In genomic region chr3:159892171-159892791, GRCh38 we compare ENCODE assay signal across 22 cellular contexts. TPM values are rescaled to one million over a fixed set of nuclear protein-coding genes. Genes with fewer than 3 reads are reported as not detected.
DNase-seq lines count a peak whose midpoint lies in the region; ATAC-seq and TF ChIP-seq lines count a peak whose summit lies in the region.
"Had no signal": no experiment of that assay in that cellular context is flagged by ENCODE, and none has a peak within 500 bp of the region (broad histone marks: within the 10 kb centered on the region; RNA-seq: fewer than 3 reads in every experiment).

No MANE protein-coding gene starts in this region.

- POLR2A ChIA-PET in naive thymus-derived CD8-positive, alpha-beta T cell (lab: Charles Lee): no interaction called here

- H3K4me1 ChIP-seq in heart left ventricle (peaks cover 0 to 75% (median 50%) of the 10 kb centered on the region in 12 donors), psoas muscle (peaks cover 20% of the 10 kb centered on the region)
- H3K4me1 ChIP-seq: uterus had no signal

- intact Hi-C loops in heart left ventricle (cut with DNase I) (loop anchor here in 3 of 10 donors (5.0 kb wide), 3 partner anchors 65 to 100 kb away; partner anchors contain the start of gene IL12A (in 1 of the 3)), psoas muscle (cut with DNase I) (loop anchor here in 1 of 2 donors (5.0 kb wide), 1 partner anchor 115 kb away; no protein-coding TSS in a partner anchor)

- H3K36me3 Mint-ChIP-seq in naive thymus-derived CD8-positive, alpha-beta T cell: no peaks in the 10 kb centered on the region
- H3K36me3 Mint-ChIP-seq: CD4-positive, CD25-positive, alpha-beta regulatory T cell; naive thymus-derived CD4-positive, alpha-beta T cell had no signal

- H3K27ac ChIP-seq in heart left ventricle: peak overlapping the region; percentile 5 to 59 (median 48)
- H3K27ac ChIP-seq in psoas muscle: peak overlapping the region; percentile 31
- H3K27ac ChIP-seq: GM23248, PC-9, stomach, uterus had no signal

- H3K9me3 ChIP-seq in heart left ventricle: no peaks in the 10 kb centered on the region
- no peaks in the 10 kb centered on the region for H3K9me3 ChIP-seq in psoas muscle
- H3K9me3 ChIP-seq: SK-N-SH, stomach, uterus had no signal

- peak; percentile 60 to 81 (median 78) for ATAC-seq in heart left ventricle
- peak in 2 of 4 donors; percentile 47 to 50 for ATAC-seq in psoas muscle
- no peak for ATAC-seq in naive thymus-derived CD8-positive, alpha-beta T cell
- ATAC-seq in HG03095 (IDR thresholded peaks at IDR 0.05; ENCODE audit: unreplicated experiment): no peak
- ATAC-seq: left colon; naive thymus-derived CD4-positive, alpha-beta T cell had no signal

- no peak for TF ChIP-seq POLR2A in heart left ventricle (IDR thresholded peaks at IDR 0.05)

- H3K27me3 Mint-ChIP-seq in naive thymus-derived CD8-positive, alpha-beta T cell: peaks cover 3 to 12% (median 5%) of the 10 kb centered on the region in 5 donors

- 43 to 55% (median 48%) methylated on average over 2 of the region's 2 CpGs for WGBS in heart left ventricle, 4 donors
- 58 to 63% (median 60%) methylated on average over 2 of the region's 2 CpGs for WGBS in psoas muscle, 3 donors

- H3K4me3 Mint-ChIP-seq in naive thymus-derived CD8-positive, alpha-beta T cell: no peak overlapping the region
- H3K4me3 Mint-ChIP-seq: CD4-positive, CD25-positive, alpha-beta regulatory T cell; endodermal cell; naive thymus-derived CD4-positive, alpha-beta T cell had no signal

- H3K27ac Mint-ChIP-seq in naive thymus-derived CD8-positive, alpha-beta T cell: no peak overlapping the region
- H3K27ac Mint-ChIP-seq: endodermal cell; naive thymus-derived CD4-positive, alpha-beta T cell had no signal

- H3K27me3 ChIP-seq in heart left ventricle: no peaks in the 10 kb centered on the region
- no peaks in the 10 kb centered on the region for H3K27me3 ChIP-seq in psoas muscle (ENCODE audit: insufficient read depth in 3 of 3, low read length in 2 of 3)
- H3K27me3 ChIP-seq: stomach, uterus had no signal

- H3K4me3 ChIP-seq in heart left ventricle (no peak overlapping the region), psoas muscle (no peak overlapping the region)
- H3K4me3 ChIP-seq: GM23248, PC-9, stomach, uterus had no signal

- H3K4me1 Mint-ChIP-seq in naive thymus-derived CD8-positive, alpha-beta T cell: no peaks in the 10 kb centered on the region
- H3K4me1 Mint-ChIP-seq: CD4-positive, CD25-positive, alpha-beta regulatory T cell; endodermal cell; naive thymus-derived CD4-positive, alpha-beta T cell had no signal

- peak; percentile 31 for DNase-seq in NCI-H2107 (lab: John Stamatoyannopoulos, UW)
- DNase-seq in NCI-H2107 treated with DMSO at 0.1 percent for 48 hours (lab: John Stamatoyannopoulos, UW; ENCODE audit: unreplicated experiment): no peak
- peak; percentile 56 for DNase-seq in NCI-H69 (lab: John Stamatoyannopoulos, UW)
- DNase-seq in heart left ventricle: peak in 4 of 5 donors; percentile 43 to 62 (median 51)
- DNase-seq in psoas muscle: peak in 1 of 2 donors; percentile 57
- no peak for DNase-seq in naive thymus-derived CD8-positive, alpha-beta T cell
- no peak for DNase-seq in activated CD4-positive, alpha-beta T cell treated with anti-CD3 and anti-CD28 coated beads, Interleukin-2, amount 50 U/mL, for 48 hours
- DNase-seq: activated CD4-positive, alpha-beta T cell treated with anti-CD3 and anti-CD28 coated beads, Interleukin-2, amount 50 U/mL, for 1 hour; activated naive CD4-positive, alpha-beta T cell treated with anti-CD3 and anti-CD28 coated beads, Interleukin-2, amount 50 U/mL, for 16 hours; activated T-cell treated with anti-CD3 and anti-CD28 coated beads for 4 hours; CD4-positive, CD25-positive, alpha-beta regulatory T cell; endodermal cell; GM23248; KBM-7; left colon; naive thymus-derived CD4-positive, alpha-beta T cell; NCI-H1105; SK-N-SH; stomach; uterus had no signal

- peaks cover 0 to 88% (median 8%) of the 10 kb centered on the region in 9 donors for H3K36me3 ChIP-seq in heart left ventricle
- peaks cover 14 to 100% of the 10 kb centered on the region in 2 donors for H3K36me3 ChIP-seq in psoas muscle (ENCODE audit: insufficient read depth in 1 of 2, low read depth in 1 of 2)
- H3K36me3 ChIP-seq: uterus had no signal

- TF ChIP-seq CTCF in heart left ventricle (IDR thresholded peaks at IDR 0.05) (no peak), psoas muscle (IDR thresholded peaks at IDR 0.05) (no peak)

- no peaks in the 10 kb centered on the region for H3K9me3 Mint-ChIP-seq in naive thymus-derived CD8-positive, alpha-beta T cell
- H3K9me3 Mint-ChIP-seq: endodermal cell; naive thymus-derived CD4-positive, alpha-beta T cell had no signal

RNA-seq across cellular contexts. Expression of gene SCHIP1, which starts 52.6 kb away (rescaled TPM):
- total RNA-seq in heart left ventricle (100 to 1,000 TPM in 1 of 9 donors, 10 to 100 TPM in 8; 38.8 to 137 (median 49.9) TPM), psoas muscle (100 to 1,000 TPM in 2 of 4 donors, 10 to 100 TPM in 2; 49.1 to 206 (median 90.3) TPM)
- polyA plus RNA-seq in heart left ventricle (100 to 1,000 TPM in 1 of 2 donors, 10 to 100 TPM in 1; 23.8 to 100 TPM), psoas muscle (100 to 1,000 TPM in 1 of 3 donors, 10 to 100 TPM in 2; 27.1 to 129 (median 68.6) TPM)
- total RNA-seq in naive thymus-derived CD8-positive, alpha-beta T cell: not detected
- polyA plus RNA-seq in naive thymus-derived CD8-positive, alpha-beta T cell: not detected
- total RNA-seq: CD4-positive, CD25-positive, alpha-beta regulatory T cell; naive thymus-derived CD4-positive, alpha-beta T cell had no signal
- polyA plus RNA-seq: CD4-positive, CD25-positive, alpha-beta regulatory T cell; naive thymus-derived CD4-positive, alpha-beta T cell had no signal

Comparison
In these comparisons a context has a peak if more than half of its experiments do, and no peak if none do; other contexts are left out.
1. DNase-seq: peak in NCI-H2107 (single experiment), NCI-H69 (single experiment) and heart left ventricle (4 of 5); none in NCI-H2107 treated with DMSO at 0.1 percent for 48 hours (single experiment), naive thymus-derived CD8-positive, alpha-beta T cell (0 of 10) and activated CD4-positive, alpha-beta T cell treated with anti-CD3 and anti-CD28 coated beads, Interleukin-2, amount 50 U/mL, for 48 hours (0 of 2).
2. ATAC-seq: peak in heart left ventricle (4 of 4); none in naive thymus-derived CD8-positive, alpha-beta T cell (0 of 2) and HG03095 (single experiment).
3. RNA of gene SCHIP1, which starts 52.6 kb away (total RNA-seq): 49.1 to 206 TPM in psoas muscle and 38.8 to 137 TPM in heart left ventricle; not detected in naive thymus-derived CD8-positive, alpha-beta T cell; every median in the first group is over 10 times any median in the second.